8 cellular contexts compared by ENCODE assay signal in genomic region chr7:130921391-130922180, GRCh38.
DNase-seq lines count a peak whose midpoint lies in the region; ATAC-seq and TF ChIP-seq lines count a peak whose summit lies in the region.

No MANE protein-coding gene starts in this region.

- no peaks in the 10 kb centered on the region for H3K27me3 Mint-ChIP-seq in activated T-cell treated with anti-CD3 and anti-CD28 coated beads, Interleukin-2, amount 50 U/mL, for 72 hours (ENCODE audit: low read depth)

- H3K4me3 Mint-ChIP-seq in activated T-cell treated with anti-CD3 and anti-CD28 coated beads, Interleukin-2, amount 50 U/mL, for 72 hours: peak overlapping the region in 1 of 2 donors; percentile 24

- WGBS in body of pancreas, 2 donors: 56 to 63% methylated on average over 23 of the region's 23 CpGs

- TF ChIP-seq CTCF in body of pancreas (IDR thresholded peaks at IDR 0.05): no peak

- H3K4me1 ChIP-seq in body of pancreas (peaks cover 74% of the 10 kb centered on the region), subcutaneous abdominal adipose tissue (ENCODE audit: control insufficient read depth in 5 of 5, insufficient read depth in 5 of 5, low read length in 5 of 5) (peaks cover 0 to 33% (median 12%) of the 10 kb centered on the region in 5 donors)

- H3K9me3 ChIP-seq in body of pancreas (no peaks in the 10 kb centered on the region), subcutaneous abdominal adipose tissue (ENCODE audit: control insufficient read depth in 5 of 5, low read length in 5 of 5) (no peaks in the 10 kb centered on the region)

- H3K27ac Mint-ChIP-seq in activated T-cell treated with anti-CD3 and anti-CD28 coated beads, Interleukin-2, amount 50 U/mL, for 72 hours: peak overlapping the region; percentile 99

- H3K4me1 Mint-ChIP-seq in activated T-cell treated with anti-CD3 and anti-CD28 coated beads, Interleukin-2, amount 50 U/mL, for 72 hours (ENCODE audit: low read depth): peaks cover 99% of the 10 kb centered on the region

- no peaks in the 10 kb centered on the region for H3K9me3 Mint-ChIP-seq in activated T-cell treated with anti-CD3 and anti-CD28 coated beads, Interleukin-2, amount 50 U/mL, for 72 hours

- no peak for DNase-seq in activated T-cell treated with anti-CD3 and anti-CD28 coated beads, Interleukin-2, amount 50 U/mL, for 72 hours
- no peak for DNase-seq in activated T-cell treated with anti-CD3 and anti-CD28 coated beads, Interleukin-2, amount 50 U/mL, for 1 hour
- DNase-seq in body of pancreas (peak in 3 of 4 donors; percentile 51 to 65 (median 56)), left lobe of liver (ENCODE audit: low spot score) (no peak), RPMI8226 (no peak)
- DNase-seq in stimulated activated CD4-positive, alpha-beta T cell treated with anti-CD3 and anti-CD28 coated beads, Interleukin-4, amount 100 ng/mL, for 24 hours: no peak

- ATAC-seq in activated T-cell treated with anti-CD3 and anti-CD28 coated beads, Interleukin-2, amount 50 U/mL, for 72 hours (replicated peaks in 1 of 2): no peak
- ATAC-seq in body of pancreas (peak; percentile 52), left lobe of liver (peak; percentile 59), HG03175 (IDR thresholded peaks at IDR 0.05; ENCODE audit: unreplicated experiment) (no peak)

- no peak overlapping the region for H3K9ac ChIP-seq in subcutaneous abdominal adipose tissue (ENCODE audit: low read length in 5 of 5)

- H3K4me3 ChIP-seq in body of pancreas (no peak overlapping the region), subcutaneous abdominal adipose tissue (ENCODE audit: low read depth in 1 of 5, low read length in 5 of 5) (peak overlapping the region in 4 of 5 donors; percentile 5 to 30 (median 22))

- peak in 2 of 3 donors; percentile 23 to 45 for TF ChIP-seq POLR2A in body of pancreas (IDR thresholded peaks at IDR 0.05)

- H3K27me3 ChIP-seq in body of pancreas (no peaks in the 10 kb centered on the region), subcutaneous abdominal adipose tissue (ENCODE audit: control insufficient read depth in 5 of 5, insufficient read depth in 4 of 5, low read length in 5 of 5) (no peaks in the 10 kb centered on the region)

- H3K36me3 Mint-ChIP-seq in activated T-cell treated with anti-CD3 and anti-CD28 coated beads, Interleukin-2, amount 50 U/mL, for 72 hours (ENCODE audit: insufficient read depth in 2 of 2): peaks cover 9 to 53% of the 10 kb centered on the region in 2 donors

- H3K27ac ChIP-seq in body of pancreas (peak overlapping the region; percentile 44 to 76 (median 64)), subcutaneous abdominal adipose tissue (ENCODE audit: low read depth, low read length) (peak overlapping the region; percentile 6)

- intact Hi-C loops in body of pancreas (cut with DNase I): no loop called here

- H3K36me3 ChIP-seq in body of pancreas (replicated peaks in 1 of 2; ENCODE audit: insufficient read depth in 1 of 2, low read depth in 2 of 2) (no peaks in the 10 kb centered on the region), subcutaneous abdominal adipose tissue (ENCODE audit: control insufficient read depth in 5 of 5, insufficient read depth in 5 of 5, low read length in 5 of 5) (peaks cover 3 to 9% (median 4%) of the 10 kb centered on the region in 5 donors)

Comparison
In these comparisons a context has a peak if more than half of its experiments do, and no peak if none do; other contexts are left out.
1. ATAC-seq: peak in body of pancreas (single experiment) and left lobe of liver (single experiment); none in activated T-cell treated with anti-CD3 and anti-CD28 coated beads, Interleukin-2, amount 50 U/mL, for 72 hours (0 of 2) and HG03175 (single experiment).
2. DNase-seq: peak in body of pancreas (3 of 4); none in activated T-cell treated with anti-CD3 and anti-CD28 coated beads, Interleukin-2, amount 50 U/mL, for 72 hours (0 of 2), activated T-cell treated with anti-CD3 and anti-CD28 coated beads, Interleukin-2, amount 50 U/mL, for 1 hour (single experiment), left lobe of liver (single experiment), stimulated activated CD4-positive, alpha-beta T cell treated with anti-CD3 and anti-CD28 coated beads, Interleukin-4, amount 100 ng/mL, for 24 hours (single experiment) and RPMI8226 (single experiment).
3. H3K4me3 ChIP-seq: peak in subcutaneous abdominal adipose tissue (4 of 5); none in body of pancreas (0 of 2).